ENCODE assay signal across 8 cellular contexts in the genomic region with DNA sequence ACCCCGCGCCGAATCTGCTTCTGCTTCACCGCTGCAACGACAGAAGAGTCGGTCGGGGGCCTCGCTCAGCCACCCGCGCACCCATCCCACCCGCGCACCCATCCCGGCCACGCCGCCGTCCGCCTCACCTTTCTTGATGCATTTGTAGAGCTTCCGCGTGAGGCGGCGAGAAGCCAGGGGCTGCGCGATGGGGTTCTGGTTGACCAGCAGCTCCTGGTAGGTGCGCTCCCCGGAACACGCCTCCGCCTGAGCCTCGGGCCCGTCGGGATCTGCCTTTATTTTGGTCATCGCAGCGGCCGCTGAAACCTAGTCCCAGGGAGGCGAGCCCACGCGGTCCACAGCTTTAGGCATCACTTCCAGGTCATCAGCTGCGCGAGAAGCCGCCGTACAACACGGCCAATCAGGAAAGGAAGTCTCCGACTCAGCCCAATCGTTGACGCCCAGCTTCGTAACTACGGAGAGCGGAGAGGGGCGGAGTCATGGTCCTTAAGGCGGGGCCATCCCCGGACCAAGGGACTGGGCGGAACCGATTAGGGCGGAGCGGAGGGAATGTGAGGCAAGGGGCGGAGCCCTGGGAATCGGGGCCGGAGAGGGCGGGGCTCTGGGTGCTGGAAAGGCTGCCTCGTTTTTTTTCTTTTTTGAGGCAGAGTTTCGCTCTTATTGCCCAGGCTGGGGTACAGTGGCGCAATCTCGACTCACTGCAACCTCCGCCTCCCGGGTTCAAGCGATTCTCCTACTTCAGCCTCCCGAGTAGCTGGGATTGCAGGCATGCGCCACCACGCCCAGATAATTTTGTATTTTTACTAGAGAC. TPM values are rescaled to one million over a fixed set of nuclear protein-coding genes. Genes with fewer than 3 reads are reported as not detected.
DNase-seq lines count a peak whose midpoint lies in the region; ATAC-seq and FAIRE-seq lines count a peak whose summit lies in the region.

A gene (minus strand): TSS at position 356 of the 811 bp plus-strand sequence. CDS start 68 bp downstream, at position 288.

- H3K79me1 ChIP-seq in mesenchymal stem cell (replicated peaks; ENCODE audit: low read length, poor library complexity, severe bottlenecking), result peaks cover 28% of the 10 kb centered on the region

- H2BK120ac ChIP-seq in mesenchymal stem cell (ENCODE audit: low read depth, low read length), result no peak within 1 kb of the TSS

- peak within 1 kb of the TSS in 1 of 2 experiments; percentile 38 for H3K4ac ChIP-seq in mesenchymal stem cell (ENCODE audit: low read depth in 1 of 2, low read length in 2 of 2)

- peak within 1 kb of the TSS in 1 of 2 experiments; percentile 78 for H3K23ac ChIP-seq in mesenchymal stem cell (ENCODE audit: low read length in 2 of 2)

- peak; percentile 94 for DNase-seq in COLO829 (ENCODE audit: low spot score)
- DNase-seq in HTR-8/SVneo (ENCODE audit: insufficient read length, low spot score), result peak; percentile 97
- DNase-seq in NOMO-1 treated with dmso at 0.1 percent for 144 hours (lab: John Stamatoyannopoulos, UW; ENCODE audit: unreplicated experiment), result peak; percentile 97
- peak; percentile 82 to 94 (median 94) for DNase-seq in activated CD8-positive, alpha-beta memory T cell treated with anti-CD3 and anti-CD28 coated beads for 48 hours (ENCODE audit: low read depth in 2 of 3, low spot score in 2 of 3)
- peak; percentile 99 for DNase-seq in mesenchymal stem cell
- peak; percentile 96 for DNase-seq in stimulated activated CD8-positive, alpha-beta memory T cell treated with anti-CD3 and anti-CD28 coated beads, Interleukin-12 subunit alpha, Interleukin-12 subunit beta, amount 100 ng/mL, for 4 hours (ENCODE audit: low read depth)

- ATAC-seq in GM21367 (IDR thresholded peaks at IDR 0.05; ENCODE audit: unreplicated experiment), result peak; percentile 98

- H2AFZ ChIP-seq in mesenchymal stem cell (ENCODE audit: low read depth, low read length), result peak within 1 kb of the TSS; percentile 69

- H3K14ac ChIP-seq in mesenchymal stem cell (ENCODE audit: low read length in 2 of 2), result peak within 1 kb of the TSS in 1 of 2 experiments; percentile 74

- H3K9ac ChIP-seq in endocrine pancreas (ENCODE audit: control insufficient read depth, insufficient read depth, low read length), result peak within 1 kb of the TSS; percentile 78
- H3K9ac ChIP-seq in mesenchymal stem cell (ENCODE audit: low read length), result peak within 1 kb of the TSS; percentile 97

- H3K4me2 ChIP-seq in mesenchymal stem cell (ENCODE audit: low read length, poor library complexity, severe bottlenecking), result peak within 1 kb of the TSS; percentile 90

- peak within 1 kb of the TSS; percentile 34 for H2BK15ac ChIP-seq in mesenchymal stem cell (ENCODE audit: low read depth, poor library complexity, severe bottlenecking)

- peak within 1 kb of the TSS; percentile 51 for H3K27ac ChIP-seq in mesenchymal stem cell (ENCODE audit: low read length, poor library complexity, severe bottlenecking)

- peak within 1 kb of the TSS; percentile 72 for H4K91ac ChIP-seq in mesenchymal stem cell (ENCODE audit: low read length)

- H3K4me1 ChIP-seq in endocrine pancreas (ENCODE audit: control insufficient read depth, insufficient read depth, low read length), result no peaks in the 10 kb centered on the region
- peaks cover 13% of the 10 kb centered on the region for H3K4me1 ChIP-seq in mesenchymal stem cell (ENCODE audit: control insufficient read depth, insufficient read depth, low read depth, low read length)

- peak within 1 kb of the TSS; percentile 30 to 88 for H3K18ac ChIP-seq in mesenchymal stem cell (ENCODE audit: low read depth in 1 of 2, low read length in 2 of 2)

- H3K4me3 ChIP-seq in endocrine pancreas (ENCODE audit: control insufficient read depth, insufficient read depth, low read length) (peak within 1 kb of the TSS; percentile 44), mesenchymal stem cell (ENCODE audit: insufficient read depth in 1 of 2, low read depth in 1 of 2, low read length in 2 of 2) (peak within 1 kb of the TSS; percentile 93 to 98)

- no peak within 1 kb of the TSS for H2BK5ac ChIP-seq in mesenchymal stem cell (ENCODE audit: low read depth, low read length, poor library complexity, severe bottlenecking)

- peak within 1 kb of the TSS; percentile 15 for H2AK5ac ChIP-seq in mesenchymal stem cell (ENCODE audit: low read length, severe bottlenecking)

- H3K27me3 ChIP-seq in endocrine pancreas (ENCODE audit: control insufficient read depth, insufficient read depth, low read length) (no peaks in the 10 kb centered on the region), mesenchymal stem cell (ENCODE audit: control insufficient read depth in 1 of 2, insufficient read depth in 1 of 2, low read length in 2 of 2) (no peaks in the 10 kb centered on the region)

- peak within 1 kb of the TSS in 1 of 2 experiments; percentile 26 for H2BK12ac ChIP-seq in mesenchymal stem cell (ENCODE audit: low read length in 2 of 2)

- H3K36me3 ChIP-seq in endocrine pancreas (ENCODE audit: control insufficient read depth, insufficient read depth, low read length) (no peaks in the 10 kb centered on the region), mesenchymal stem cell (ENCODE audit: control insufficient read depth in 1 of 2, insufficient read depth in 2 of 2, low read depth in 1 of 2, low read length in 2 of 2) (peaks cover 28 to 37% of the 10 kb centered on the region in 2 experiments)

- peak within 1 kb of the TSS; percentile 92 for H4K8ac ChIP-seq in mesenchymal stem cell (ENCODE audit: low read length)

- peak; percentile 93 for FAIRE-seq in HTR-8/SVneo (lab: Jason Lieb, UNC)

- 7% methylated on average over 68 of the region's 68 CpGs for WGBS in mesenchymal stem cell

- H3K9me3 ChIP-seq in endocrine pancreas (ENCODE audit: control insufficient read depth, low read length) (no peaks in the 10 kb centered on the region), mesenchymal stem cell (ENCODE audit: control insufficient read depth, low read length) (no peaks in the 10 kb centered on the region)

RNA-seq across cellular contexts. Expression of the gene that starts here (rescaled TPM):
- 114 TPM for polyA plus RNA-seq in mesenchymal stem cell (2013, experiment 1 of 2)
- 119 TPM for polyA plus RNA-seq in mesenchymal stem cell (2013, experiment 2 of 2)

Comparison
In these comparisons a context has a peak if more than half of its experiments do, and no peak if none do; other contexts are left out.
1. Peak in every context shown above with its lines: DNase-seq, ATAC-seq, H3K4me3 ChIP-seq and H3K27ac ChIP-seq.